Comparison of ENCODE assay signal across 9 cellular contexts in the genomic region with DNA sequence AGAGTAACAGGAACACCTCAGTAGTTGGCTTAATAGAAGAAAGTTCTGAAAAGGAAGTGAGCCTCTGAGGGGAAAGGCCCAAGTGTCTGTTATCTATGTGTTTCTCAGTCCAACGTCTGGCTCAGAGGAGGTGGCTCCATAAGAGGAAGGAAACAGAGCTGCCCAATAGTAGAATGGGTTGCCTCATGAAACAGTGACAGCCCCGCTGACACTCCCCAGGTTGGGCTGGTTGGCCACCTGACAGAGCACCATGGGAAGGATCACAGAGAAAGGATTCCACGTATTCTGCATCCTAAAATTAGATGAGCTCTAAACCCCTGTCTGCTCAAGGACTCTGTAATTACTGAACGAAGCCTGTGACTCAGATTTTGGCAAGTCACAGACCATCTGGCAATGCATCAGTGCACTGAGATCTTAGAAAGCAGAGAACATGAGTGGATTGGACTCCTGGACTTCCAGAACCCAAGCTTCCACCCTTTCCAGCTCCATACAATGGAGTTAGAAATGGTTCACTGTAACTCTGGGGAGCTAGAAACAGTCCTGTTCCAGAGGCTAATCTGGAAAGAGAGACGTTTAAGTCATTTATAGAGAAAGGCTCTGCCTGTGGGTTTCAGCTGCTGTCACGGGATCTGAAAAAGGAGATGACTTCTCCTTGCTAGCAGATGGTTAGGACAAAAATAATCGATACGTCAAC. TPM values are rescaled to one million over a fixed set of nuclear protein-coding genes. Genes with fewer than 3 reads are reported as not detected.
DNase-seq lines count a peak whose midpoint lies in the region; ATAC-seq and TF ChIP-seq lines count a peak whose summit lies in the region.
"Had no signal": no experiment of that assay in that cellular context is flagged by ENCODE, and none has a peak within 500 bp of the region (broad histone marks: within the 10 kb centered on the region; RNA-seq: fewer than 3 reads in every experiment).

No MANE protein-coding gene starts in this region.

- H3K27me3 Mint-ChIP-seq in Calu3 (ENCODE audit: unreplicated experiment), result peaks cover 78% of the 10 kb centered on the region

- ATAC-seq in GM18520 (IDR thresholded peaks at IDR 0.05; ENCODE audit: unreplicated experiment) (peak; percentile 91), HG02884 (IDR thresholded peaks at IDR 0.05; ENCODE audit: unreplicated experiment) (peak; percentile 98)

- TF ChIP-seq CTCF in Calu3 (IDR thresholded peaks at IDR 0.05; ENCODE audit: unreplicated experiment), result no peak

- intact Hi-C loops in Calu3 (cut with micrococcal nuclease; ENCODE audit: unreplicated experiment), result no loop called here

- no peak overlapping the region for H3K4me3 Mint-ChIP-seq in Calu3 (ENCODE audit: low read depth, unreplicated experiment)

- CTCF ChIA-PET in Calu3 (lab: Charles Lee), result no interaction called here

- no TSS peak for BruUV-seq in Calu3 (replicated peaks; lab: Mats Ljungman, UMichigan)

- H3K27ac Mint-ChIP-seq in Calu3 (ENCODE audit: unreplicated experiment), result no peak overlapping the region

- no peaks in the 10 kb centered on the region for H3K4me1 Mint-ChIP-seq in Calu3 (ENCODE audit: low read depth, unreplicated experiment)

- no peaks in the 10 kb centered on the region for H3K9me3 Mint-ChIP-seq in Calu3 (ENCODE audit: low read depth, unreplicated experiment)

- H3K36me3 Mint-ChIP-seq in Calu3 (ENCODE audit: insufficient read depth, unreplicated experiment), result no peaks in the 10 kb centered on the region

- DNase-seq in Ammon's horn (ENCODE audit: low spot score), result peak; percentile 72
- DNase-seq in NCI-H524 (lab: John Stamatoyannopoulos, UW), result peak; percentile 30 to 72
- peak; percentile 57 for DNase-seq in fibroblast of peridontal ligament (ENCODE audit: extremely low read depth)
- no peak for DNase-seq in Calu3
- DNase-seq in NCI-H510A (lab: John Stamatoyannopoulos, UW), result no peak
- DNase-seq in putamen (ENCODE audit: low spot score), result no peak

RNA-seq across cellular contexts. Expression of gene PKD2L1, which starts 2.9 kb away (rescaled TPM):
- not detected in 2 replicates for total RNA-seq in Calu3 (2022)
- total RNA-seq: lung microvascular endothelial cell had no signal

RNA-seq across cellular contexts. Expression of gene SCD, which starts 19.9 kb away (rescaled TPM):
- total RNA-seq in Calu3 (2022), result 173 and 225 TPM in 2 replicates

RNA-seq across cellular contexts. Expression of gene BLOC1S2, which starts 40.7 kb away (rescaled TPM):
- 19.4 TPM in 2 replicates for total RNA-seq in Calu3 (2022)

RNA-seq across cellular contexts. Expression of gene CWF19L1, which starts 59.7 kb away (rescaled TPM):
- total RNA-seq in Calu3 (2022), result 17.3 and 22.9 TPM in 2 replicates

Comparison
In these comparisons a context has a peak if more than half of its experiments do, and no peak if none do; other contexts are left out.
1. DNase-seq: peak in Ammon's horn (single experiment), NCI-H524 (2 of 2) and fibroblast of peridontal ligament (single experiment); none in Calu3 (single experiment), NCI-H510A (single experiment) and putamen (single experiment).